ENCODE assay signal across 1 cellular context in the genomic region with DNA sequence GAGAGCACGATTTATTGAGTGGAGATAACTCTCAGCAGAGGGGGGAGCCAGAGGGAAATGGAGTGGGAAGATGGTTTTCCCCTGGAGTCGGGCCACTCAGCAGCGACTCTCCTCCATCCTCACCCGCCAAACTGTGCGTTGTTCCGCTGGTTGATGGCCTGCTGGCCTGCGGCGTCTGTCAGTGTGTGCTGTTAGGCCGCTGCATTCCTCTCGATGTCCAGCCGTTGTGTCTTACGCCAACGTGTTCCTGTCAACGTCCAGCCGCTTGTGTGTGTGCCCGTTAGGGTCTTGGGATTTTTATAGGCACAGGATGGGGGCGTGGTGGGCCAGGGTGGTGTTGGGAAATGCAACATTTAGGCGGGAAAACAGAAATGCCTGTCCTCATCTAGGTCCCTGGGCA.
TF ChIP-seq lines count a peak whose summit lies in the region.

No MANE protein-coding gene starts in this region.

TF ChIP-seq in WTC11, 78 proteins besides CTCF, POLR2A, EP300 and RAD21:
- no peak for TF ChIP-seq ZNF423 (CRISPR knock-in tag; IDR thresholded peaks at IDR 0.05)
- no peak for TF ChIP-seq ZBTB21 (CRISPR knock-in tag; IDR thresholded peaks at IDR 0.05; ENCODE audit: borderline replicate concordance)
- TF ChIP-seq, protein P1, sequence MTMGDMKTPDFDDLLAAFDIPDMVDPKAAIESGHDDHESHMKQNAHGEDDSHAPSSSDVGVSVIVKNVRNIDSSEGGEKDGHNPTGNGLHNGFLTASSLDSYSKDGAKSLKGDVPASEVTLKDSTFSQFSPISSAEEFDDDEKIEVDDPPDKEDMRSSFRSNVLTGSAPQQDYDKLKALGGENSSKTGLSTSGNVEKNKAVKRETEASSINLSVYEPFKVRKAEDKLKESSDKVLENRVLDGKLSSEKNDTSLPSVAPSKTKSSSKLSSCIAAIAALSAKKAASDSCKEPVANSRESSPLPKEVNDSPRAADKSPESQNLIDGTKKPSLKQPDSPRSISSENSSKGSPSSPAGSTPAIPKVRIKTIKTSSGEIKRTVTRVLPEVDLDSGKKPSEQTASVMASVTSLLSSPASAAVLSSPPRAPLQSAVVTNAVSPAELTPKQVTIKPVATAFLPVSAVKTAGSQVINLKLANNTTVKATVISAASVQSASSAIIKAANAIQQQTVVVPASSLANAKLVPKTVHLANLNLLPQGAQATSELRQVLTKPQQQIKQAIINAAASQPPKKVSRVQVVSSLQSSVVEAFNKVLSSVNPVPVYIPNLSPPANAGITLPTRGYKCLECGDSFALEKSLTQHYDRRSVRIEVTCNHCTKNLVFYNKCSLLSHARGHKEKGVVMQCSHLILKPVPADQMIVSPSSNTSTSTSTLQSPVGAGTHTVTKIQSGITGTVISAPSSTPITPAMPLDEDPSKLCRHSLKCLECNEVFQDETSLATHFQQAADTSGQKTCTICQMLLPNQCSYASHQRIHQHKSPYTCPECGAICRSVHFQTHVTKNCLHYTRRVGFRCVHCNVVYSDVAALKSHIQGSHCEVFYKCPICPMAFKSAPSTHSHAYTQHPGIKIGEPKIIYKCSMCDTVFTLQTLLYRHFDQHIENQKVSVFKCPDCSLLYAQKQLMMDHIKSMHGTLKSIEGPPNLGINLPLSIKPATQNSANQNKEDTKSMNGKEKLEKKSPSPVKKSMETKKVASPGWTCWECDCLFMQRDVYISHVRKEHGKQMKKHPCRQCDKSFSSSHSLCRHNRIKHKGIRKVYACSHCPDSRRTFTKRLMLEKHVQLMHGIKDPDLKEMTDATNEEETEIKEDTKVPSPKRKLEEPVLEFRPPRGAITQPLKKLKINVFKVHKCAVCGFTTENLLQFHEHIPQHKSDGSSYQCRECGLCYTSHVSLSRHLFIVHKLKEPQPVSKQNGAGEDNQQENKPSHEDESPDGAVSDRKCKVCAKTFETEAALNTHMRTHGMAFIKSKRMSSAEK (CRISPR knock-in tag; IDR thresholded peaks at IDR 0.05; ENCODE audit: borderline replicate concordance), result no peak
- no peak for TF ChIP-seq ZNF219 (CRISPR knock-in tag; IDR thresholded peaks at IDR 0.05; ENCODE audit: borderline replicate concordance)
- no peak for TF ChIP-seq NFYB (CRISPR knock-in tag; conservative IDR thresholded peaks at IDR 0.05; ENCODE audit: low read depth)
- TF ChIP-seq NFE2L1 (CRISPR knock-in tag; IDR thresholded peaks at IDR 0.05), result no peak
- TF ChIP-seq FOXK1 (CRISPR knock-in tag; IDR thresholded peaks at IDR 0.05), result no peak
- no peak for TF ChIP-seq PREB (CRISPR knock-in tag; IDR thresholded peaks at IDR 0.05; ENCODE audit: borderline replicate concordance)
- no peak for TF ChIP-seq GTF2I (CRISPR knock-in tag; conservative IDR thresholded peaks at IDR 0.05)
- TF ChIP-seq SMAD4 (CRISPR knock-in tag; IDR thresholded peaks at IDR 0.05), result no peak
- TF ChIP-seq ESRRA (CRISPR knock-in tag; IDR thresholded peaks at IDR 0.05; ENCODE audit: borderline replicate concordance), result no peak
- no peak for TF ChIP-seq MAX (CRISPR knock-in tag; IDR thresholded peaks at IDR 0.05)
- TF ChIP-seq FOXP1 (CRISPR knock-in tag; IDR thresholded peaks at IDR 0.05; ENCODE audit: borderline replicate concordance), result no peak
- no peak for TF ChIP-seq SOX15 (CRISPR knock-in tag; IDR thresholded peaks at IDR 0.05)
- TF ChIP-seq AR (CRISPR knock-in tag; IDR thresholded peaks at IDR 0.05), result no peak
- no peak for TF ChIP-seq NFATC4 (CRISPR knock-in tag; IDR thresholded peaks at IDR 0.05)
- no peak for TF ChIP-seq ZNF281 (CRISPR knock-in tag; IDR thresholded peaks at IDR 0.05)
- TF ChIP-seq EMX1 (CRISPR knock-in tag; IDR thresholded peaks at IDR 0.05), result no peak
